35 cellular contexts compared by ENCODE assay signal in the genomic region with DNA sequence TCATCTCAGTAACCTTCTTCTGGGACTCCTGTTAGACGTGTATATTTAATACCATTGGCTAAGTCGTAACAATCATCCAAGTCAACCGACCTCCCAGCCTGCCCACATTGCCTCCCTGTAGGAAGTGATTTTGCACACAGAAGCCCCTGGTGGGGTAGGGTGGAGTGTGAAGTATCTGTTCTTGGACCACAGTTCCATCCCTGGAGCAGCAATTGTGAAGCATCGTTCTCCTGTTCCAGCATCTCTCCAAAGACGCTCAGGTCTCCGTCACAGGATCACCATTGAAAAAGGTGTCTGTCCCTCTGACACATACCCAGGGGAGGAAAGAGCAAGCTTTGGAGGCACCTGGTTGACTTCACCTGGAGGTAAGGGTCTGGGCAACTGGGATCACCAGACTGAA.
"Had no signal": no experiment of that assay in that cellular context is flagged by ENCODE, and none has a peak within 500 bp of the region (broad histone marks: within the 10 kb centered on the region; RNA-seq: fewer than 3 reads in every experiment).

No MANE protein-coding gene starts in this region.

- H3K4me3 ChIP-seq: ascending aorta had no signal

- H3K27me3 Mint-ChIP-seq: activated naive CD4-positive, alpha-beta T cell treated with anti-CD3 and anti-CD28 coated beads, Interleukin-2, amount 10 ng/mL, durations not matched to agents 7 days and 5 days; activated naive CD4-positive, alpha-beta T cell treated with anti-CD3 and anti-CD28 coated beads, Interleukin-2, amount 50 U/mL, for 24 hours; activated naive CD8-positive, alpha-beta T cell had no signal

- H3K9me3 Mint-ChIP-seq: activated CD4-positive, alpha-beta memory T cell treated with anti-CD3 and anti-CD28 coated beads, Interleukin-2, amount 10 ng/mL, durations not matched to agents 7 days and 5 days; activated CD4-positive, alpha-beta T cell treated with anti-CD3 and anti-CD28 coated beads, Interleukin-2, amount 10 ng/mL, durations not matched to agents 7 days and 5 days; activated naive CD4-positive, alpha-beta T cell treated with anti-CD3 and anti-CD28 coated beads, Interleukin-2, amount 10 ng/mL, durations not matched to agents 7 days and 5 days; activated naive CD4-positive, alpha-beta T cell treated with anti-CD3 and anti-CD28 coated beads, Interleukin-2, amount 50 U/mL, for 24 hours; activated naive CD8-positive, alpha-beta T cell treated with anti-CD3 and anti-CD28 coated beads, Interleukin-2, amount 10 ng/mL, durations not matched to agents 7 days and 5 days; activated naive CD8-positive, alpha-beta T cell treated with anti-CD3 and anti-CD28 coated beads, Interleukin-2, amount 50 U/mL, for 24 hours; activated T-cell treated with anti-CD3 and anti-CD28 coated beads, Interleukin-2, amount 50 U/mL, for 24 hours; activated T-helper 2 cell treated with anti-CD3 and anti-CD28 coated beads, Interferon-gamma antibody, Interleukin-2, Interleukin-4, amounts not matched to agents 10 μg/mL and 5 μg/mL and 100 μg/mL, durations not matched to agents 14 hours and 24 hours and 36 hours; T-helper 1 cell treated with Interleukin-12 subunit alpha and Interleukin-12 subunit beta and Interleukin-4 antibody, amounts not matched to agents 30 μg/mL and 1 μg/mL, for 36 hours; T-helper 2 cell treated with Interferon-gamma antibody and Interleukin-4, amounts not matched to agents 5 μg/mL and 100 μg/mL, for 36 hours had no signal

- H3K9me3 ChIP-seq: ascending aorta had no signal

- H3K27ac Mint-ChIP-seq: activated CD4-positive, alpha-beta memory T cell treated with anti-CD3 and anti-CD28 coated beads, Interleukin-2, amount 10 ng/mL, durations not matched to agents 7 days and 5 days; activated CD4-positive, alpha-beta T cell treated with anti-CD3 and anti-CD28 coated beads for 36 hours; activated CD4-positive, alpha-beta T cell treated with anti-CD3 and anti-CD28 coated beads, Interleukin-2, amount 10 ng/mL, durations not matched to agents 7 days and 5 days; activated CD8-positive, alpha-beta memory T cell treated with anti-CD3 and anti-CD28 coated beads, Interleukin-2, amount 10 ng/mL, durations not matched to agents 7 days and 5 days; activated CD8-positive, alpha-beta T cell treated with anti-CD3 and anti-CD28 coated beads, Interleukin-2, amount 10 ng/mL, durations not matched to agents 7 days and 5 days; activated naive CD4-positive, alpha-beta T cell treated with anti-CD3 and anti-CD28 coated beads, Interleukin-2, amount 10 ng/mL, durations not matched to agents 7 days and 5 days; activated naive CD4-positive, alpha-beta T cell treated with anti-CD3 and anti-CD28 coated beads, Interleukin-2, amount 50 U/mL, for 24 hours; activated naive CD8-positive, alpha-beta T cell; activated naive CD8-positive, alpha-beta T cell treated with anti-CD3 and anti-CD28 coated beads, Interleukin-2, amount 10 ng/mL, durations not matched to agents 7 days and 5 days; activated naive CD8-positive, alpha-beta T cell treated with anti-CD3 and anti-CD28 coated beads, Interleukin-2, amount 50 U/mL, for 24 hours; activated T-cell treated with anti-CD3 and anti-CD28 coated beads, Interleukin-2, amount 50 U/mL, for 24 hours; activated T-helper 2 cell treated with anti-CD3 and anti-CD28 coated beads, Interferon-gamma antibody, Interleukin-2, Interleukin-4, amounts not matched to agents 10 μg/mL and 5 μg/mL and 100 μg/mL, durations not matched to agents 14 hours and 24 hours and 36 hours; brain; T-helper 1 cell treated with Interleukin-12 subunit alpha and Interleukin-12 subunit beta and Interleukin-4 antibody, amounts not matched to agents 30 μg/mL and 1 μg/mL, for 36 hours; T-helper 2 cell treated with Interferon-gamma antibody and Interleukin-4, amounts not matched to agents 5 μg/mL and 100 μg/mL, for 36 hours; WTC11 had no signal

- DNase-seq: activated CD4-positive, alpha-beta memory T cell treated with anti-CD3 and anti-CD28 coated beads, Interleukin-2, amount 10 ng/mL, durations not matched to agents 7 days and 5 days; activated CD4-positive, alpha-beta T cell treated with anti-CD3 and anti-CD28 coated beads for 1 hour; activated CD4-positive, alpha-beta T cell treated with anti-CD3 and anti-CD28 coated beads for 36 hours; activated CD4-positive, alpha-beta T cell treated with anti-CD3 and anti-CD28 coated beads for 48 hours; activated CD4-positive, alpha-beta T cell treated with anti-CD3 and anti-CD28 coated beads, Interleukin-2, amount 10 ng/mL, durations not matched to agents 7 days and 5 days; activated CD4-positive, alpha-beta T cell treated with anti-CD3 and anti-CD28 coated beads, Interleukin-2, amount 50 U/mL, for 48 hours; activated CD4-positive, CD25-positive, alpha-beta regulatory T cell; activated CD8-positive, alpha-beta memory T cell treated with anti-CD3 and anti-CD28 coated beads for 24 hours; activated CD8-positive, alpha-beta memory T cell treated with anti-CD3 and anti-CD28 coated beads, Interleukin-2, amount 10 ng/mL, durations not matched to agents 7 days and 5 days; activated CD8-positive, alpha-beta memory T cell treated with anti-CD3 and anti-CD28 coated beads, Interleukin-2, amount 50 U/mL, for 48 hours; activated effector memory CD4-positive, alpha-beta T cell treated with Interleukin-2 at 50 U/mL for 16 hours; activated gamma-delta T cell; activated naive CD4-positive, alpha-beta T cell treated with anti-CD3 and anti-CD28 coated beads, Interleukin-2, amount 10 ng/mL, durations not matched to agents 7 days and 5 days; activated naive CD4-positive, alpha-beta T cell treated with Interleukin-2 at 50 U/mL for 16 hours; activated naive CD8-positive, alpha-beta T cell treated with anti-CD3 and anti-CD28 coated beads, Interleukin-2, amount 10 ng/mL, durations not matched to agents 7 days and 5 days; activated naive CD8-positive, alpha-beta T cell treated with anti-CD3 and anti-CD28 coated beads, Interleukin-2, amount 50 U/mL, for 24 hours; activated T-cell treated with anti-CD3 and anti-CD28 coated beads, Interleukin-2, amount 50 U/mL, for 24 hours; activated T-cell treated with anti-CD3 and anti-CD28 coated beads, Interleukin-2, amount 50 U/mL, for 48 hours; amygdala; anterior cingulate cortex; central memory CD4-positive, alpha-beta T cell; T-helper 1 cell; T-helper 2 cell; T-helper 9 cell had no signal

- H3K4me1 Mint-ChIP-seq: activated CD4-positive, alpha-beta memory T cell treated with anti-CD3 and anti-CD28 coated beads, Interleukin-2, amount 10 ng/mL, durations not matched to agents 7 days and 5 days; activated CD4-positive, alpha-beta T cell treated with anti-CD3 and anti-CD28 coated beads for 36 hours; activated CD4-positive, alpha-beta T cell treated with anti-CD3 and anti-CD28 coated beads, Interleukin-2, amount 10 ng/mL, durations not matched to agents 7 days and 5 days; activated CD8-positive, alpha-beta memory T cell treated with anti-CD3 and anti-CD28 coated beads, Interleukin-2, amount 10 ng/mL, durations not matched to agents 7 days and 5 days; activated naive CD4-positive, alpha-beta T cell treated with anti-CD3 and anti-CD28 coated beads, Interleukin-2, amount 10 ng/mL, durations not matched to agents 7 days and 5 days; activated naive CD4-positive, alpha-beta T cell treated with anti-CD3 and anti-CD28 coated beads, Interleukin-2, amount 50 U/mL, for 24 hours; activated naive CD8-positive, alpha-beta T cell treated with anti-CD3 and anti-CD28 coated beads, Interleukin-2, amount 10 ng/mL, durations not matched to agents 7 days and 5 days; activated naive CD8-positive, alpha-beta T cell treated with anti-CD3 and anti-CD28 coated beads, Interleukin-2, amount 50 U/mL, for 24 hours; brain had no signal

- H3K36me3 ChIP-seq: ascending aorta had no signal

- H3K36me3 Mint-ChIP-seq: activated CD8-positive, alpha-beta memory T cell treated with anti-CD3 and anti-CD28 coated beads, Interleukin-2, amount 10 ng/mL, durations not matched to agents 7 days and 5 days; activated naive CD4-positive, alpha-beta T cell treated with anti-CD3 and anti-CD28 coated beads, Interleukin-2, amount 10 ng/mL, durations not matched to agents 7 days and 5 days; activated naive CD4-positive, alpha-beta T cell treated with anti-CD3 and anti-CD28 coated beads, Interleukin-2, amount 50 U/mL, for 24 hours; activated naive CD8-positive, alpha-beta T cell; activated naive CD8-positive, alpha-beta T cell treated with anti-CD3 and anti-CD28 coated beads, Interleukin-2, amount 10 ng/mL, durations not matched to agents 7 days and 5 days; WTC11 had no signal

- H3K4me3 Mint-ChIP-seq: activated CD4-positive, alpha-beta memory T cell treated with anti-CD3 and anti-CD28 coated beads, Interleukin-2, amount 10 ng/mL, durations not matched to agents 7 days and 5 days; activated CD4-positive, alpha-beta T cell treated with anti-CD3 and anti-CD28 coated beads for 36 hours; activated CD4-positive, alpha-beta T cell treated with anti-CD3 and anti-CD28 coated beads, Interleukin-2, amount 10 ng/mL, durations not matched to agents 7 days and 5 days; activated CD8-positive, alpha-beta memory T cell treated with anti-CD3 and anti-CD28 coated beads, Interleukin-2, amount 10 ng/mL, durations not matched to agents 7 days and 5 days; activated CD8-positive, alpha-beta T cell treated with anti-CD3 and anti-CD28 coated beads, Interleukin-2, amount 10 ng/mL, durations not matched to agents 7 days and 5 days; activated naive CD4-positive, alpha-beta T cell treated with anti-CD3 and anti-CD28 coated beads, Interleukin-2, amount 10 ng/mL, durations not matched to agents 7 days and 5 days; activated naive CD4-positive, alpha-beta T cell treated with anti-CD3 and anti-CD28 coated beads, Interleukin-2, amount 50 U/mL, for 24 hours; activated naive CD8-positive, alpha-beta T cell; activated naive CD8-positive, alpha-beta T cell treated with anti-CD3 and anti-CD28 coated beads, Interleukin-2, amount 10 ng/mL, durations not matched to agents 7 days and 5 days; activated naive CD8-positive, alpha-beta T cell treated with anti-CD3 and anti-CD28 coated beads, Interleukin-2, amount 50 U/mL, for 24 hours; activated T-cell treated with anti-CD3 and anti-CD28 coated beads, Interleukin-2, amount 50 U/mL, for 24 hours; brain; T-helper 1 cell treated with Interleukin-12 subunit alpha and Interleukin-12 subunit beta and Interleukin-4 antibody, amounts not matched to agents 30 μg/mL and 1 μg/mL, for 36 hours; T-helper 2 cell treated with Interferon-gamma antibody and Interleukin-4, amounts not matched to agents 5 μg/mL and 100 μg/mL, for 36 hours; WTC11 had no signal

- H3K27ac ChIP-seq: ascending aorta, VCaP had no signal

- ATAC-seq: activated CD4-positive, alpha-beta T cell treated with anti-CD3 and anti-CD28 coated beads for 36 hours; activated CD4-positive, CD25-positive, alpha-beta regulatory T cell treated with anti-CD3 and anti-CD28 coated beads, Interleukin-2, amount 50 U/mL, for 24 hours; activated CD8-positive, alpha-beta memory T cell treated with anti-CD3 and anti-CD28 coated beads, Interleukin-2, amount 10 ng/mL, durations not matched to agents 7 days and 5 days; activated CD8-positive, alpha-beta T cell treated with anti-CD3 and anti-CD28 coated beads, Interleukin-2, amount 10 ng/mL, durations not matched to agents 7 days and 5 days; activated naive CD8-positive, alpha-beta T cell treated with anti-CD3 and anti-CD28 coated beads, Interleukin-2, amount 50 U/mL, for 24 hours; WTC11 had no signal

- H3K27me3 ChIP-seq: ascending aorta had no signal
